In the genomic region with DNA sequence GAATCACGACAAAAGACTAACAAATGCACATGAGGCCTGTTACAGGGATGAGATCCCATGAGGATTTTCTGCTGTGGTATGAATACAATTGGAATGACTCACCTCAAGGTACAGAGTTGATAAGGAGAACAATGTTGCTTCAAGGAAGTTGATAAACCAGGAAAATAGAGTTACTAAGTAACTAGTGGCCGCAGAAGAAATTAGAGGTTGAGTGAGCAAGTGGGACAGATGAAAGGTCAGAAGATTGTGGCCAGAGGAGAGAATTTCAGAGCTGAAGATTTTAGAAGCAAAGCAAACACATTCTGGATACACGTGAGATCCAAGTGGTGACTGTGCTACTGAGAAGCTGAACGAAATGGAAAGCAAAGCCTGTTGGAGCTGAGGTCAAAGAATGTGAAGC, we compare ENCODE assay signal across 10 cellular contexts.
DNase-seq lines count a peak whose midpoint lies in the region; ATAC-seq and TF ChIP-seq lines count a peak whose summit lies in the region.
"Had no signal": no experiment of that assay in that cellular context is flagged by ENCODE, and none has a peak within 500 bp of the region (broad histone marks: within the 10 kb centered on the region; RNA-seq: fewer than 3 reads in every experiment).

No MANE protein-coding gene starts in this region.

- no peak overlapping the region for H3K27ac ChIP-seq in PC-3 (ENCODE audit: low read length)
- H3K27ac ChIP-seq in endodermal cell (ENCODE audit: low read depth, low read length), result peak overlapping the region; percentile 60
- peak overlapping the region; percentile 13 for H3K27ac ChIP-seq in muscle layer of duodenum (ENCODE audit: low read length)
- H3K27ac ChIP-seq: sigmoid colon had no signal

- H3K4me3 ChIP-seq in PC-3 (ENCODE audit: low read length) (no peak overlapping the region), endodermal cell (ENCODE audit: low read length) (peak overlapping the region; percentile 93), muscle layer of duodenum (ENCODE audit: low read depth in 1 of 2, low read length in 2 of 2) (peak overlapping the region in 1 of 2 donors; percentile 34)
- H3K4me3 ChIP-seq: sigmoid colon had no signal

- no peak overlapping the region for H3K4me2 ChIP-seq in PC-3 (ENCODE audit: low read length)

- no peaks in the 10 kb centered on the region for H3K36me3 ChIP-seq in PC-3 (ENCODE audit: low read depth, low read length)
- peaks cover 14% of the 10 kb centered on the region for H3K36me3 ChIP-seq in endodermal cell (ENCODE audit: control insufficient read depth, insufficient read depth, low read length)
- H3K36me3 ChIP-seq in muscle layer of duodenum (ENCODE audit: control insufficient read depth in 1 of 2, insufficient read depth in 2 of 2, low read length in 2 of 2), result peaks cover 5 to 7% of the 10 kb centered on the region in 2 donors

- no peak overlapping the region for H3K9ac ChIP-seq in PC-3 (ENCODE audit: low read length)
- peak overlapping the region; percentile 85 for H3K9ac ChIP-seq in endodermal cell (ENCODE audit: extremely low read depth, low read length, poor library complexity, severe bottlenecking)

- H3K4me3 Mint-ChIP-seq in Calu3 (ENCODE audit: low read depth, unreplicated experiment) (no peak overlapping the region), endodermal cell (no peak overlapping the region)
- H3K4me3 Mint-ChIP-seq in activated CD8-positive, alpha-beta T cell treated with anti-CD3 and anti-CD28 coated beads, Interleukin-2, amount 10 ng/mL, durations not matched to agents 7 days and 5 days, result no peak overlapping the region
- H3K4me3 Mint-ChIP-seq in activated CD4-positive, alpha-beta T cell treated with anti-CD3 and anti-CD28 coated beads for 36 hours, result no peak overlapping the region
- H3K4me3 Mint-ChIP-seq: CD8-positive, alpha-beta memory T cell had no signal

- POLR2A ChIA-PET in PC-3 (lab: Charles Lee; ENCODE audit: unreplicated experiment), result no interaction called here
- POLR2A ChIA-PET in activated CD8-positive, alpha-beta T cell treated with anti-CD3 and anti-CD28 coated beads, Interleukin-2, amount 10 ng/mL, durations not matched to agents 7 days and 5 days (lab: Charles Lee), result no interaction called here
- POLR2A ChIA-PET in activated CD4-positive, alpha-beta T cell treated with anti-CD3 and anti-CD28 coated beads for 36 hours (lab: Charles Lee), result no interaction called here

- H3K36me3 Mint-ChIP-seq in Calu3 (ENCODE audit: insufficient read depth, unreplicated experiment), result no peaks in the 10 kb centered on the region
- peaks cover 23% of the 10 kb centered on the region for H3K36me3 Mint-ChIP-seq in endodermal cell (ENCODE audit: low read depth)
- H3K36me3 Mint-ChIP-seq in activated CD8-positive, alpha-beta T cell treated with anti-CD3 and anti-CD28 coated beads, Interleukin-2, amount 10 ng/mL, durations not matched to agents 7 days and 5 days (ENCODE audit: low read depth), result no peaks in the 10 kb centered on the region
- peaks cover 6% of the 10 kb centered on the region for H3K36me3 Mint-ChIP-seq in activated CD4-positive, alpha-beta T cell treated with anti-CD3 and anti-CD28 coated beads for 36 hours (ENCODE audit: low read depth)

- H3K9me3 Mint-ChIP-seq in Calu3 (ENCODE audit: low read depth, unreplicated experiment) (no peaks in the 10 kb centered on the region), endodermal cell (no peaks in the 10 kb centered on the region)
- no peaks in the 10 kb centered on the region for H3K9me3 Mint-ChIP-seq in activated CD8-positive, alpha-beta T cell treated with anti-CD3 and anti-CD28 coated beads, Interleukin-2, amount 10 ng/mL, durations not matched to agents 7 days and 5 days (ENCODE audit: insufficient read depth)
- no peaks in the 10 kb centered on the region for H3K9me3 Mint-ChIP-seq in activated CD4-positive, alpha-beta T cell treated with anti-CD3 and anti-CD28 coated beads for 36 hours (ENCODE audit: low read depth)
- H3K9me3 Mint-ChIP-seq: CD8-positive, alpha-beta memory T cell had no signal

- BruUV-seq in Calu3 (replicated peaks; lab: Mats Ljungman, UMichigan) (no TSS peak), PC-3 (replicated peaks; lab: Mats Ljungman, UMichigan) (no TSS peak)

- 34 to 50% methylated on average over 4 of the region's 4 CpGs for WGBS in endodermal cell (ENCODE audit: insufficient coverage in 1 of 2, insufficient read length in 1 of 2), 2 experiments

- H3K9me2 ChIP-seq in PC-3 (replicated peaks; ENCODE audit: low read length), result no peaks in the 10 kb centered on the region

- ATAC-seq in PC-3, result no peak
- no peak for ATAC-seq in activated CD8-positive, alpha-beta T cell treated with anti-CD3 and anti-CD28 coated beads, Interleukin-2, amount 10 ng/mL, durations not matched to agents 7 days and 5 days
- no peak for ATAC-seq in activated CD4-positive, alpha-beta T cell treated with anti-CD3 and anti-CD28 coated beads for 36 hours

- H3K27ac Mint-ChIP-seq in Calu3 (ENCODE audit: unreplicated experiment), result no peak overlapping the region
- no peak overlapping the region for H3K27ac Mint-ChIP-seq in endodermal cell
- H3K27ac Mint-ChIP-seq in activated CD8-positive, alpha-beta T cell treated with anti-CD3 and anti-CD28 coated beads, Interleukin-2, amount 10 ng/mL, durations not matched to agents 7 days and 5 days, result no peak overlapping the region
- H3K27ac Mint-ChIP-seq in activated CD4-positive, alpha-beta T cell treated with anti-CD3 and anti-CD28 coated beads for 36 hours, result no peak overlapping the region
- H3K27ac Mint-ChIP-seq: CD8-positive, alpha-beta memory T cell had no signal

- peaks cover 26% of the 10 kb centered on the region for H3K4me1 Mint-ChIP-seq in Calu3 (ENCODE audit: low read depth, unreplicated experiment)
- peaks cover 26% of the 10 kb centered on the region for H3K4me1 Mint-ChIP-seq in endodermal cell
- H3K4me1 Mint-ChIP-seq in activated CD8-positive, alpha-beta T cell treated with anti-CD3 and anti-CD28 coated beads, Interleukin-2, amount 10 ng/mL, durations not matched to agents 7 days and 5 days (ENCODE audit: low read depth), result peaks cover 3% of the 10 kb centered on the region
- no peaks in the 10 kb centered on the region for H3K4me1 Mint-ChIP-seq in activated CD4-positive, alpha-beta T cell treated with anti-CD3 and anti-CD28 coated beads for 36 hours
- H3K4me1 Mint-ChIP-seq: CD8-positive, alpha-beta memory T cell had no signal

- H3K27me3 ChIP-seq in PC-3 (ENCODE audit: low read length) (no peaks in the 10 kb centered on the region), endodermal cell (ENCODE audit: control insufficient read depth, insufficient read depth, low read length, poor library complexity, severe bottlenecking) (no peaks in the 10 kb centered on the region), muscle layer of duodenum (ENCODE audit: low read depth, low read length) (no peaks in the 10 kb centered on the region)
- H3K27me3 ChIP-seq: sigmoid colon had no signal

- H3K27me3 Mint-ChIP-seq in Calu3 (ENCODE audit: unreplicated experiment) (no peaks in the 10 kb centered on the region), endodermal cell (ENCODE audit: insufficient read depth) (no peaks in the 10 kb centered on the region)
- no peaks in the 10 kb centered on the region for H3K27me3 Mint-ChIP-seq in activated CD8-positive, alpha-beta T cell treated with anti-CD3 and anti-CD28 coated beads, Interleukin-2, amount 10 ng/mL, durations not matched to agents 7 days and 5 days (ENCODE audit: low read depth)
- no peaks in the 10 kb centered on the region for H3K27me3 Mint-ChIP-seq in activated CD4-positive, alpha-beta T cell treated with anti-CD3 and anti-CD28 coated beads for 36 hours
- H3K27me3 Mint-ChIP-seq: CD8-positive, alpha-beta memory T cell had no signal

- intact Hi-C loops in Calu3 (cut with micrococcal nuclease; ENCODE audit: unreplicated experiment), result loop anchor here (1.0 to 5.0 kb wide), 3 partner anchors 8 to 42 kb away; no protein-coding TSS in a partner anchor
- intact Hi-C loops in PC-3 (cut with micrococcal nuclease), result no loop called here
- intact Hi-C loops in activated CD4-positive, alpha-beta T cell treated with anti-CD3 and anti-CD28 coated beads for 36 hours (cut with DNase I, micrococcal nuclease), result no loop called here

- H3F3A ChIP-seq in PC-3 (ENCODE audit: low read length, unreplicated experiment), result no peaks in the 10 kb centered on the region

- CTCF ChIA-PET in Calu3 (lab: Charles Lee) (interaction anchor here (0.5 to 2.4 kb wide), 5 partner anchors 10 to 92 kb away, joined by 5 to 13 read pairs (median 7); a partner anchor contains a TSS), PC-3 (lab: Charles Lee) (no interaction called here)
- CTCF ChIA-PET in activated CD8-positive, alpha-beta T cell treated with anti-CD3 and anti-CD28 coated beads, Interleukin-2, amount 10 ng/mL, durations not matched to agents 7 days and 5 days (lab: Charles Lee), result no interaction called here
- CTCF ChIA-PET in activated CD4-positive, alpha-beta T cell treated with anti-CD3 and anti-CD28 coated beads for 36 hours (lab: Charles Lee), result no interaction called here

- H3K79me2 ChIP-seq in PC-3 (ENCODE audit: low read length), result no peaks in the 10 kb centered on the region

- H2AFZ ChIP-seq in PC-3 (ENCODE audit: low read length), result no peak overlapping the region

- peaks cover 14% of the 10 kb centered on the region for H3K4me1 ChIP-seq in PC-3 (ENCODE audit: insufficient read depth, low read length)
- H3K4me1 ChIP-seq in endodermal cell (ENCODE audit: control insufficient read depth, insufficient read depth, low read length), result peaks cover 22% of the 10 kb centered on the region
- H3K4me1 ChIP-seq in muscle layer of duodenum (ENCODE audit: control insufficient read depth in 1 of 2, insufficient read depth in 2 of 2, low read length in 2 of 2), result peaks cover 0 to 17% of the 10 kb centered on the region in 2 donors
- H3K4me1 ChIP-seq: sigmoid colon had no signal

- H4K20me1 ChIP-seq in PC-3 (ENCODE audit: low read length), result no peaks in the 10 kb centered on the region

- H3K9me3 ChIP-seq in PC-3 (ENCODE audit: low read length) (no peaks in the 10 kb centered on the region), endodermal cell (ENCODE audit: control insufficient read depth, low read length) (no peaks in the 10 kb centered on the region), muscle layer of duodenum (ENCODE audit: control insufficient read depth in 1 of 2, low read length in 2 of 2) (no peaks in the 10 kb centered on the region)
- H3K9me3 ChIP-seq: sigmoid colon had no signal

- DNase-seq in Calu3, result peak; percentile 47
- peak; percentile 35 for DNase-seq in PC-3
- no peak for DNase-seq in endodermal cell
- no peak for DNase-seq in activated CD8-positive, alpha-beta T cell treated with anti-CD3 and anti-CD28 coated beads, Interleukin-2, amount 10 ng/mL, durations not matched to agents 7 days and 5 days
- DNase-seq in NCI-H2029 (lab: John Stamatoyannopoulos, UW), result no peak
- DNase-seq in activated CD4-positive, alpha-beta T cell treated with anti-CD3 and anti-CD28 coated beads for 36 hours, result no peak
- DNase-seq in C1 segment of cervical spinal cord (lab: John Stamatoyannopoulos, UW), result no peak
- DNase-seq: CD8-positive, alpha-beta memory T cell; sigmoid colon had no signal

- TF ChIP-seq CTCF in Calu3 (IDR thresholded peaks at IDR 0.05; ENCODE audit: unreplicated experiment), result no peak
- no peak for TF ChIP-seq CTCF in PC-3 (conservative IDR thresholded peaks at IDR 0.05; ENCODE audit: low read depth, low read length)
- TF ChIP-seq CTCF in endodermal cell (conservative IDR thresholded peaks at IDR 0.05), result no peak

Comparison
In these comparisons a context has a peak if more than half of its experiments do, and no peak if none do; other contexts are left out.
1. DNase-seq: peak in Calu3 (single experiment) and PC-3 (single experiment); none in endodermal cell (single experiment), activated CD8-positive, alpha-beta T cell treated with anti-CD3 and anti-CD28 coated beads, Interleukin-2, amount 10 ng/mL, durations not matched to agents 7 days and 5 days (single experiment), NCI-H2029 (single experiment), activated CD4-positive, alpha-beta T cell treated with anti-CD3 and anti-CD28 coated beads for 36 hours (single experiment) and C1 segment of cervical spinal cord (0 of 14).